Comparison of ENCODE assay signal across 27 cellular contexts in genomic region chr3:140508545-140508944, GRCh38.
"Had no signal": no experiment of that assay in that cellular context is flagged by ENCODE, and none has a peak within 500 bp of the region (broad histone marks: within the 10 kb centered on the region; RNA-seq: fewer than 3 reads in every experiment).

No MANE protein-coding gene starts in this region.

- H3K27ac ChIP-seq: ascending aorta, brain microvascular endothelial cell, coronary artery, dorsolateral prefrontal cortex, heart left ventricle, spleen, tibial nerve had no signal

- DNase-seq: activated CD4-positive, alpha-beta memory T cell treated with anti-CD3 and anti-CD28 coated beads, Interleukin-2, amount 10 ng/mL, durations not matched to agents 7 days and 5 days; activated CD4-positive, alpha-beta T cell treated with anti-CD3 and anti-CD28 coated beads, Interleukin-2, amount 10 ng/mL, durations not matched to agents 7 days and 5 days; activated CD4-positive, CD25-positive, alpha-beta regulatory T cell treated with anti-CD3 and anti-CD28 coated beads, Interleukin-2, amount 50 U/mL, for 72 hours; activated CD8-positive, alpha-beta memory T cell treated with anti-CD3 and anti-CD28 coated beads, Interleukin-2, amount 50 U/mL, for 48 hours; activated gamma-delta T cell; activated naive CD4-positive, alpha-beta T cell treated with anti-CD3 and anti-CD28 coated beads, Interleukin-2, amount 10 ng/mL, durations not matched to agents 7 days and 5 days; activated naive CD8-positive, alpha-beta T cell treated with anti-CD3 and anti-CD28 coated beads, Interleukin-2, amount 10 ng/mL, durations not matched to agents 7 days and 5 days; activated T-cell treated with anti-CD3 and anti-CD28 coated beads, Interleukin-2, amount 50 U/mL, for 24 hours; brain microvascular endothelial cell; dorsolateral prefrontal cortex; effector memory CD4-positive, alpha-beta T cell; foreskin fibroblast; heart left ventricle; hypothalamus; immature natural killer cell; kidney; left colon; mammary epithelial cell; natural killer cell; occipital lobe; right cardiac atrium; spleen; stimulated activated naive CD4-positive, alpha-beta T cell; T-helper 9 cell had no signal
